ENCODE assay signal across 8 cellular contexts in genomic region chr10:61987951-61988379, GRCh38.
A peak's percentile ranks its signal among the peaks of the same experiment; 100 is the strongest.
DNase-seq lines count a peak whose midpoint lies in the region; ATAC-seq and TF ChIP-seq lines count a peak whose summit lies in the region.

No MANE protein-coding gene starts in this region.

- peaks cover 63% of the 10 kb centered on the region for H3K79me2 ChIP-seq in smooth muscle cell (ENCODE audit: low read depth)

- H3K9me3 ChIP-seq in smooth muscle cell (replicated peaks; ENCODE audit: low read depth), result no peaks in the 10 kb centered on the region

- WGBS in smooth muscle cell (ENCODE audit: low lambda C conversion rate), result 33% methylated on average over 2 of the region's 2 CpGs

- DNase-seq in KBM-7 (peak; percentile 10), coronary artery (ENCODE audit: low spot score) (no peak), smooth muscle cell (lab: John Stamatoyannopoulos, UW; ENCODE audit: unreplicated experiment) (no peak), SKM-1 (lab: John Stamatoyannopoulos, UW; ENCODE audit: unreplicated experiment) (no peak), HUDEP-2 (lab: John Stamatoyannopoulos, UW; ENCODE audit: unreplicated experiment in 76 of 76) (no peak)
- no peak for DNase-seq in stimulated activated CD8-positive, alpha-beta memory T cell treated with anti-CD3 and anti-CD28 coated beads, Interleukin-4, amount 100 ng/mL, for 48 hours

- TF ChIP-seq CTCF in coronary artery (IDR thresholded peaks at IDR 0.05) (no peak), smooth muscle cell (IDR thresholded peaks at IDR 0.05; ENCODE audit: borderline replicate concordance, insufficient read depth, poor library complexity, severe bottlenecking) (no peak)

- H3K9ac ChIP-seq in smooth muscle cell (ENCODE audit: low read depth), result no peak overlapping the region

- H2AFZ ChIP-seq in smooth muscle cell (ENCODE audit: low read depth), result no peak overlapping the region

- peak; percentile 98 for ATAC-seq in GM18499 (IDR thresholded peaks at IDR 0.05; ENCODE audit: insufficient read depth, unreplicated experiment)
- peak; percentile 97 for ATAC-seq in GM21447 (IDR thresholded peaks at IDR 0.05; ENCODE audit: unreplicated experiment)

- peaks cover 4% of the 10 kb centered on the region for H3F3A ChIP-seq in smooth muscle cell (ENCODE audit: low read depth)

- peak overlapping the region; percentile 63 to 77 for H3K27ac ChIP-seq in coronary artery
- peak overlapping the region; percentile 29 for H3K27ac ChIP-seq in smooth muscle cell (ENCODE audit: low read depth)

- H3K4me3 ChIP-seq in coronary artery, result peak overlapping the region; percentile 49
- H3K4me3 ChIP-seq in smooth muscle cell, result no peak overlapping the region

- H3K4me1 ChIP-seq in smooth muscle cell (ENCODE audit: low read depth), result peaks cover 3% of the 10 kb centered on the region

- in situ Hi-C loops in KBM-7 (cut with MboI; ENCODE audit: low pct_unique_long_range_greater_than_20kb, low sequenced_read_pairs), result no loop called here

- no peaks in the 10 kb centered on the region for H3K36me3 ChIP-seq in smooth muscle cell (ENCODE audit: low read depth)

- H3K27me3 ChIP-seq in smooth muscle cell (ENCODE audit: low read depth), result no peaks in the 10 kb centered on the region

- H3K4me2 ChIP-seq in smooth muscle cell, result peak overlapping the region; percentile 38

- peaks cover 46% of the 10 kb centered on the region for H4K20me1 ChIP-seq in smooth muscle cell (ENCODE audit: low read depth)
